In the genomic region with DNA sequence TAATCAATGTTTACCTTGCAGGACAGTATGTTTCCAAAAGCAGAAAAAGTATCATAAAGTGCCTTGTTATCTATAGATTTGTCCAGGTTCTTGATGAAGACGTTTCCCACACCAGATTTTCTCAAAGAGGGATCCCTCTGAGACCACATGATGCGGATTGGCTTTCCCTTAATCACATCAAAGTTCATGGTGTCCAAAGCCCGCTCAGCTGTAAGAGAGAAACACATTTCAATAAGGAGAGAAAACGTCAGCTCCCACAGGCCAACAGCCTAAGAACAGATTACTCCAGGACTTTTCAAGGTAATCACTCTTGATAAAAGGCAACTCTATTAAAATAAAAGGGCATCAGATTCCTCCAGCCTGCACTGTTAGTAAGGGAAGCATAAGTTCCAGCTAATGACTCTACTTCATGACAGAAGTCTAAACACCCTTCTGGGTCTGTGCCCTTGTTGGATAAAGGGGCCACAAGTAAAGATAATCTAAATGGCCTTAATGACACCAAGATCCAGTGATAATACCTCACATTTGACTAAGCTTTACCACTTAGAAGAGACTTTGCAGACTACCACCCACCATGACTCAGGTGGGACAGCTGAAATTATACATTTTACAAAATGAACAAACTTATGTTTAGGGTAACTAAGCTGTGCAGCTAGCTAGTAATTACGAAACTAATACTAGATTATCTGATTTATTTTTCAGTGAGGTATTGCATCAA, we compare ENCODE assay signal across 1 cellular context.
TF ChIP-seq lines count a peak whose summit lies in the region.

No MANE protein-coding gene starts in this region.

TF ChIP-seq in WTC11, 78 proteins besides CTCF, POLR2A, EP300 and RAD21 (continued from another document):
- TF ChIP-seq ZNF219 (CRISPR knock-in tag; IDR thresholded peaks at IDR 0.05; ENCODE audit: borderline replicate concordance) (no peak), ZNF416 (CRISPR knock-in tag; IDR thresholded peaks at IDR 0.05) (no peak), ZNF138 (CRISPR knock-in tag; conservative IDR thresholded peaks at IDR 0.05) (no peak), MXD4 (CRISPR knock-in tag; IDR thresholded peaks at IDR 0.05; ENCODE audit: borderline replicate concordance) (no peak), HMGA2 (CRISPR knock-in tag; IDR thresholded peaks at IDR 0.05) (no peak), ZNF232 (CRISPR knock-in tag; IDR thresholded peaks at IDR 0.05) (no peak), ZNF317 (CRISPR knock-in tag; IDR thresholded peaks at IDR 0.05; ENCODE audit: borderline replicate concordance, low read depth) (no peak), FOXK1 (CRISPR knock-in tag; IDR thresholded peaks at IDR 0.05) (no peak), GABPB1 (CRISPR knock-in tag; IDR thresholded peaks at IDR 0.05) (no peak)
- TF ChIP-seq, protein P1, sequence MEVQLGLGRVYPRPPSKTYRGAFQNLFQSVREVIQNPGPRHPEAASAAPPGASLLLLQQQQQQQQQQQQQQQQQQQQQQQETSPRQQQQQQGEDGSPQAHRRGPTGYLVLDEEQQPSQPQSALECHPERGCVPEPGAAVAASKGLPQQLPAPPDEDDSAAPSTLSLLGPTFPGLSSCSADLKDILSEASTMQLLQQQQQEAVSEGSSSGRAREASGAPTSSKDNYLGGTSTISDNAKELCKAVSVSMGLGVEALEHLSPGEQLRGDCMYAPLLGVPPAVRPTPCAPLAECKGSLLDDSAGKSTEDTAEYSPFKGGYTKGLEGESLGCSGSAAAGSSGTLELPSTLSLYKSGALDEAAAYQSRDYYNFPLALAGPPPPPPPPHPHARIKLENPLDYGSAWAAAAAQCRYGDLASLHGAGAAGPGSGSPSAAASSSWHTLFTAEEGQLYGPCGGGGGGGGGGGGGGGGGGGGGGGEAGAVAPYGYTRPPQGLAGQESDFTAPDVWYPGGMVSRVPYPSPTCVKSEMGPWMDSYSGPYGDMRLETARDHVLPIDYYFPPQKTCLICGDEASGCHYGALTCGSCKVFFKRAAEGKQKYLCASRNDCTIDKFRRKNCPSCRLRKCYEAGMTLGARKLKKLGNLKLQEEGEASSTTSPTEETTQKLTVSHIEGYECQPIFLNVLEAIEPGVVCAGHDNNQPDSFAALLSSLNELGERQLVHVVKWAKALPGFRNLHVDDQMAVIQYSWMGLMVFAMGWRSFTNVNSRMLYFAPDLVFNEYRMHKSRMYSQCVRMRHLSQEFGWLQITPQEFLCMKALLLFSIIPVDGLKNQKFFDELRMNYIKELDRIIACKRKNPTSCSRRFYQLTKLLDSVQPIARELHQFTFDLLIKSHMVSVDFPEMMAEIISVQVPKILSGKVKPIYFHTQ (CRISPR knock-in tag; IDR thresholded peaks at IDR 0.05) = no peak
